Comparison of ENCODE assay signal across 1 cellular context in the genomic region with DNA sequence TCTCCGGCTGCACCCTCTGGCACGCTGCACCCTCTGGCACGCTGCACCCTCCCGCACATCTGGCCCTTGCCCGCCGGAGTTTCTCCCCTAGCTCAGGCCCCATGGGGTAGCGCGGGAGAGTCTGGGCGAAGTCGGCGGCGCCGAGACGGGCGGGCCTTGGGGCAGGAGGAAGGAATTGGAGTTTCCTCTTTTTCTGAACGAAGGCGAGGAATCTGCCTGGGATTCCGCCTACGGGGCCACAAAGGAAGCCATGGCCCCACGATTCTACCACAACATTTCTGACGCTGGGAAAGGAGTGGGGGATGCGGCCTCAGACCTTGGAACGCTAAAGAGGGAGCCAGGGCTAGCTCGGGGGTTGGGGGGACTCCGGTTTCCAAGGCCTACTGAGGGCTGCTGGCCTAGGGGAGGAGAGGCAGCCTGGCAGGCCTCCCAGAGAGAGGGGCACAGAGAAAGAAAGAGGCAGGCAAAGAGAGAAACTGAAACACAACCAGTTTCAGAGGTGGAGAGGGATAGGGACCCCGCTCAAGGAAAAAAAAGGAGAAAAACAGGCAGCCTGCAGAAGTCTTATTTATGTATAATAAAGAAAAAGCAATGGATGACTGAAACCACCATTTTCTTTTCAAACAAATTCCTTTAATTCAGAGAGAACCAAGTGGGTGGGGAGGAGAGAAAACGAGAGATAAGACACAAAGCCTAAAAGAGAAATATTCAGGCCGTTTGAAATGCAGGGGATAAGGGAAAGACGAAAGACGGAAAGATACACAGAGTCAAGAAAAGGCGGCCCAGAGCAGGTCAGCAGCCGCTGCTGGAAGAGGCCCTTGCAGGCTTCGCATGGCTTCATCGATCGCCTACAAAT.
TF ChIP-seq lines count a peak whose summit lies in the region.

No MANE protein-coding gene starts in this region.

TF ChIP-seq in WTC11, 78 proteins besides CTCF, POLR2A, EP300 and RAD21 (continued from another document):
- TF ChIP-seq OVOL2 (CRISPR knock-in tag; IDR thresholded peaks at IDR 0.05; ENCODE audit: borderline replicate concordance) (no peak), NFATC4 (CRISPR knock-in tag; IDR thresholded peaks at IDR 0.05) (no peak), ATF6 (CRISPR knock-in tag; IDR thresholded peaks at IDR 0.05) (no peak), ETV6 (CRISPR knock-in tag; IDR thresholded peaks at IDR 0.05) (no peak), ZMAT4 (CRISPR knock-in tag; IDR thresholded peaks at IDR 0.05) (no peak), NFYB (CRISPR knock-in tag; conservative IDR thresholded peaks at IDR 0.05; ENCODE audit: low read depth) (no peak)
- TF ChIP-seq, protein P1, sequence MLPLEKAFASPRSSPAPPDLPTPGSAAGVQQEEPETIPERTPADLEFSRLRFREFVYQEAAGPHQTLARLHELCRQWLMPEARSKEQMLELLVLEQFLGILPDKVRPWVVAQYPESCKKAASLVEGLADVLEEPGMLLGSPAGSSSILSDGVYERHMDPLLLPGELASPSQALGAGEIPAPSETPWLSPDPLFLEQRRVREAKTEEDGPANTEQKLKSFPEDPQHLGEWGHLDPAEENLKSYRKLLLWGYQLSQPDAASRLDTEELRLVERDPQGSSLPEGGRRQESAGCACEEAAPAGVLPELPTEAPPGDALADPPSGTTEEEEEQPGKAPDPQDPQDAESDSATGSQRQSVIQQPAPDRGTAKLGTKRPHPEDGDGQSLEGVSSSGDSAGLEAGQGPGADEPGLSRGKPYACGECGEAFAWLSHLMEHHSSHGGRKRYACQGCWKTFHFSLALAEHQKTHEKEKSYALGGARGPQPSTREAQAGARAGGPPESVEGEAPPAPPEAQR (CRISPR knock-in tag; IDR thresholded peaks at IDR 0.05) = no peak
